In genomic region chr4:145481164-145481941, GRCh38 we compare ENCODE assay signal across 8 cellular contexts. TPM values are rescaled to one million over a fixed set of nuclear protein-coding genes. Genes with fewer than 3 reads are reported as not detected.
A peak's percentile ranks its signal among the peaks of the same experiment; 100 is the strongest.
DNase-seq lines count a peak whose midpoint lies in the region; ATAC-seq and TF ChIP-seq lines count a peak whose summit lies in the region.

Gene SMAD1 (plus strand): TSS chr4:145481853. CDS start chr4:145514614, 32,761 bp downstream.

- intact Hi-C loops in Calu3 (cut with micrococcal nuclease; ENCODE audit: unreplicated experiment), result loop anchor here (5.0 to 10.0 kb wide), 2 partner anchors 76 to 253 kb away; no protein-coding TSS in a partner anchor
- intact Hi-C loops in Panc1 (cut with micrococcal nuclease; ENCODE audit: unreplicated experiment), result loop anchor here (10.0 kb wide), 2 partner anchors 133 to 247 kb away; partner anchors contain the start of gene MMAA

- H3K4me1 ChIP-seq in Panc1 (ENCODE audit: control insufficient read depth, insufficient read depth, low read length), result peaks cover 2% of the 10 kb centered on the region; the same call in 1 of the 2 replicates
- H3K4me1 ChIP-seq in cardiac muscle cell (ENCODE audit: low read depth), result peaks cover 13% of the 10 kb centered on the region
- H3K4me1 ChIP-seq in osteoblast (ENCODE audit: insufficient read depth, low read length), result peaks cover 13% of the 10 kb centered on the region
- peaks cover 2% of the 10 kb centered on the region for H3K4me1 ChIP-seq in urinary bladder (ENCODE audit: insufficient read depth)

- H3K4me1 Mint-ChIP-seq in Calu3 (ENCODE audit: low read depth, unreplicated experiment), result peaks cover 19% of the 10 kb centered on the region

- CTCF ChIA-PET in Calu3 (lab: Charles Lee), result no interaction called here
- CTCF ChIA-PET in Panc1 (lab: Charles Lee), result interaction anchor here (0.7 kb wide), 1 partner anchor 135 kb away, joined by 12 read pairs; no protein-coding TSS in a partner anchor

- H3K79me2 ChIP-seq in osteoblast (ENCODE audit: insufficient read depth, low read length), result peaks cover 31% of the 10 kb centered on the region

- H3K4me2 ChIP-seq in osteoblast (ENCODE audit: insufficient read depth, low read length), result peak within 1 kb of the TSS; percentile 94

- H3K27ac ChIP-seq in Panc1 (ENCODE audit: low read length) (peak within 1 kb of the TSS; percentile 86), adipose tissue (ENCODE audit: low read depth, low read length) (peak within 1 kb of the TSS; percentile 60), cardiac muscle cell (peak within 1 kb of the TSS; percentile 98), osteoblast (ENCODE audit: low read depth, low read length) (peak within 1 kb of the TSS; percentile 81), urinary bladder (ENCODE audit: low read depth) (peak within 1 kb of the TSS; percentile 99)

- no peaks in the 10 kb centered on the region for H3K9me3 ChIP-seq in Panc1 (ENCODE audit: control insufficient read depth, insufficient read depth, low read depth, low read length)
- no peaks in the 10 kb centered on the region for H3K9me3 ChIP-seq in cardiac muscle cell (ENCODE audit: low read depth)
- H3K9me3 ChIP-seq in osteoblast (ENCODE audit: low read depth, low read length), result no peaks in the 10 kb centered on the region

- DNase-seq in Calu3 (peak; percentile 72), GM20000 (ENCODE audit: low spot score) (peak; percentile 77), HS-5 (ENCODE audit: low read depth) (peak; percentile 32), Panc1 (ENCODE audit: low read depth, low spot score) (no peak), cardiac muscle cell (ENCODE audit: low read depth in 1 of 2, low spot score in 1 of 2) (peak; percentile 94), osteoblast (ENCODE audit: insufficient read length, low spot score, missing footprints) (peak; percentile 96)

- peak within 1 kb of the TSS; percentile 68 to 76 for H3K4me3 ChIP-seq in Panc1 (ENCODE audit: low read depth in 2 of 2, low read length in 2 of 2)
- H3K4me3 ChIP-seq in cardiac muscle cell, result peak within 1 kb of the TSS; percentile 89
- H3K4me3 ChIP-seq in osteoblast (ENCODE audit: insufficient read depth, low read length), result peak within 1 kb of the TSS; percentile 89
- peak within 1 kb of the TSS; percentile 98 for H3K4me3 ChIP-seq in urinary bladder (ENCODE audit: low read depth, low read length)

- peaks cover 11% of the 10 kb centered on the region for H4K20me1 ChIP-seq in osteoblast (ENCODE audit: insufficient read depth, low read length)

- TF ChIP-seq CTCF in Calu3 (IDR thresholded peaks at IDR 0.05; ENCODE audit: unreplicated experiment) (no peak), GM20000 (IDR thresholded peaks at IDR 0.05; ENCODE audit: extremely low read depth, missing control alignments) (no peak), Panc1 (IDR thresholded peaks at IDR 0.05) (no peak), cardiac muscle cell (IDR thresholded peaks at IDR 0.05; ENCODE audit: low read depth, low read length) (no peak), osteoblast (IDR thresholded peaks at IDR 0.05; ENCODE audit: extremely low read depth, low read depth, low read length) (no peak)

- in situ Hi-C loops in Panc1 (cut with HindIII; ENCODE audit: low pct_unique_long_range_greater_than_20kb, low sequenced_read_pairs), result no loop called here

- H3K36me3 ChIP-seq in Panc1 (ENCODE audit: control insufficient read depth, insufficient read depth, low read length) (no peaks in the 10 kb centered on the region), cardiac muscle cell (no peaks in the 10 kb centered on the region), osteoblast (ENCODE audit: insufficient read depth, low read length) (no peaks in the 10 kb centered on the region), urinary bladder (ENCODE audit: insufficient read depth) (no peaks in the 10 kb centered on the region)

- POLR2A ChIA-PET in Panc1 (lab: Charles Lee), result no interaction called here

- ATAC-seq in Panc1, result peak; percentile 93

- H2AFZ ChIP-seq in osteoblast (ENCODE audit: low read length), result peak within 1 kb of the TSS; percentile 93

- no peaks in the 10 kb centered on the region for H3K27me3 ChIP-seq in Panc1 (ENCODE audit: control insufficient read depth, insufficient read depth, low read length)
- no peaks in the 10 kb centered on the region for H3K27me3 ChIP-seq in cardiac muscle cell
- H3K27me3 ChIP-seq in osteoblast (ENCODE audit: insufficient read depth, low read length), result no peaks in the 10 kb centered on the region

- no peak within 1 kb of the TSS for H3K27ac Mint-ChIP-seq in Calu3 (ENCODE audit: unreplicated experiment)

- 1% methylated on average over 58 to 65 of the region's 65 CpGs for whole genome bisulfite sequencing in adipose tissue, 3 donors
- under 1% methylated on average over 65 of the region's 65 CpGs for WGBS in urinary bladder

- BruUV-seq in Calu3 (replicated peaks; lab: Mats Ljungman, UMichigan), result no TSS peak
- no TSS peak for BruUV-seq in Panc1 (replicated peaks; lab: Mats Ljungman, UMichigan)

- no peaks in the 10 kb centered on the region for H3K36me3 Mint-ChIP-seq in Calu3 (ENCODE audit: insufficient read depth, unreplicated experiment)

- no peaks in the 10 kb centered on the region for H3K9me3 Mint-ChIP-seq in Calu3 (ENCODE audit: low read depth, unreplicated experiment)

- H3K27me3 Mint-ChIP-seq in Calu3 (ENCODE audit: unreplicated experiment), result no peaks in the 10 kb centered on the region

- no peak within 1 kb of the TSS for H3K4me3 Mint-ChIP-seq in Calu3 (ENCODE audit: low read depth, unreplicated experiment)

RNA-seq across cellular contexts. Expression of gene SMAD1, which starts in this region (rescaled TPM):
- total RNA-seq in Calu3 (2022), result 15.3 and 19.3 TPM in 2 replicates
- 24.1 TPM for total RNA-seq in Panc1 (2021; ENCODE audit: unreplicated experiment)
- polyA plus RNA-seq in Panc1 (2012; ENCODE audit: insufficient read length), result 15.5 TPM
- polyA plus RNA-seq in adipose tissue, result 10 to 100 TPM in 2 of 3 donors, 1 to 10 TPM in 1; 8.0 to 12.9 (median 11.3) TPM
- total RNA-seq in cardiac muscle cell, result 24.6 and 28.0 TPM in 2 replicates
- 29.3 and 48.8 TPM in 2 replicates for polyA plus RNA-seq in cardiac muscle cell
- 30.4 and 33.0 TPM in 2 replicates for total RNA-seq in osteoblast
- 67.8 TPM for total RNA-seq in urinary bladder
- 17.1 TPM for polyA plus RNA-seq in urinary bladder
